ENCODE assay signal across 20 cellular contexts in the genomic region with DNA sequence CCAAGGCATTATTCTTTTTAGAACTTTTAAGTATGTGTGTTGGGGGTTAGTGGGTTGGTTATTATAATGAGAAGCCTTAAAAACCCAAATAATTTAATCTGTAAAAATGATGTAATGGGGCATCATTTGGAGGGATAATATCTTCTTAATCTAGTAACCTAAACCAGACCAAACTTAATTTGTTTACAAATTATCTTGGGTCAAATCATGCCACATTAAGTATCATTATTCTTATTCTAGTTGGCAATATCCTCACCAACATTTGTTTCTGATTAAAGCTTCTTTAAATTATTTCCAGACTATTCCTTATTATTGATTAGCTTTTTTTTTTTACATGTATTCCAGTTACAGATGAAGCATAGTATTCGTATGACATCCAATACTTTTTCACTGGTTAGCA.
DNase-seq lines count a peak whose midpoint lies in the region; ATAC-seq and TF ChIP-seq lines count a peak whose summit lies in the region.
"Had no signal": no experiment of that assay in that cellular context is flagged by ENCODE, and none has a peak within 500 bp of the region (broad histone marks: within the 10 kb centered on the region; RNA-seq: fewer than 3 reads in every experiment).

No MANE protein-coding gene starts in this region.

- DNase-seq in dorsolateral prefrontal cortex: no peak
- no peak for DNase-seq in effector CD4-positive, alpha-beta T cell
- no peak for DNase-seq in ACHN
- DNase-seq: 8988T; AML-193; CD4-positive, alpha-beta T cell; CD8-positive, alpha-beta T cell; COR-L47; DMS 273 treated with DMSO at 0.1 percent for 48 hours; DMS153; DMS53; DMS79; DND-41; EL; GDM1 had no signal

- in situ Hi-C loops in ACHN (cut with HindIII; ENCODE audit: low pct_ligation_motif_present, low pct_unique_long_range_greater_than_20kb, low sequenced_read_pairs): no loop called here

- no peak overlapping the region for H3K4me3 ChIP-seq in dorsolateral prefrontal cortex
- H3K4me3 ChIP-seq: BLaER1 treated with 17β-estradiol and CSF1 and Interleukin-3, amounts not matched to agents 10 nM and 100 nM had no signal

- no peaks in the 10 kb centered on the region for H3K27me3 ChIP-seq in dorsolateral prefrontal cortex
- H3K27me3 ChIP-seq: BLaER1 treated with 17β-estradiol and CSF1 and Interleukin-3, amounts not matched to agents 10 nM and 100 nM had no signal

- no peak for ATAC-seq in SK-N-SH treated with all-trans-retinoic acid at 6 μM for 48 hours
- ATAC-seq in HG03378 (IDR thresholded peaks at IDR 0.05; ENCODE audit: unreplicated experiment): no peak
- ATAC-seq: CD8-positive, alpha-beta T cell had no signal

- intact Hi-C loops in dorsolateral prefrontal cortex (cut with DNase I): no loop called here

- TF ChIP-seq CTCF in dorsolateral prefrontal cortex (IDR thresholded peaks at IDR 0.05 in 54 of 56, conservative IDR thresholded peaks at IDR 0.05 in 2 of 56; ENCODE audit: low read depth in 1 of 56, partially characterized antibody in 56 of 56): no peak

- H3K27ac ChIP-seq in dorsolateral prefrontal cortex (peak overlapping the region in 55 of 59 donors; percentile 9 to 100 (median 96)), temporal lobe (ENCODE audit: low read depth, low read length) (peak overlapping the region; percentile 40)
- H3K27ac ChIP-seq: BLaER1 treated with 17β-estradiol and CSF1 and Interleukin-3, amounts not matched to agents 10 nM and 100 nM; C4-2B had no signal

TF ChIP-seq in SK-N-SH treated with all-trans-retinoic acid at 6 μM for 48 hours, 23 proteins besides CTCF, POLR2A, EP300 and RAD21:
- peak; percentile 85 for TF ChIP-seq TCF4 (CRISPR knock-in tag; IDR thresholded peaks at IDR 0.05; ENCODE audit: borderline replicate concordance)
- TF ChIP-seq, protein P1, sequence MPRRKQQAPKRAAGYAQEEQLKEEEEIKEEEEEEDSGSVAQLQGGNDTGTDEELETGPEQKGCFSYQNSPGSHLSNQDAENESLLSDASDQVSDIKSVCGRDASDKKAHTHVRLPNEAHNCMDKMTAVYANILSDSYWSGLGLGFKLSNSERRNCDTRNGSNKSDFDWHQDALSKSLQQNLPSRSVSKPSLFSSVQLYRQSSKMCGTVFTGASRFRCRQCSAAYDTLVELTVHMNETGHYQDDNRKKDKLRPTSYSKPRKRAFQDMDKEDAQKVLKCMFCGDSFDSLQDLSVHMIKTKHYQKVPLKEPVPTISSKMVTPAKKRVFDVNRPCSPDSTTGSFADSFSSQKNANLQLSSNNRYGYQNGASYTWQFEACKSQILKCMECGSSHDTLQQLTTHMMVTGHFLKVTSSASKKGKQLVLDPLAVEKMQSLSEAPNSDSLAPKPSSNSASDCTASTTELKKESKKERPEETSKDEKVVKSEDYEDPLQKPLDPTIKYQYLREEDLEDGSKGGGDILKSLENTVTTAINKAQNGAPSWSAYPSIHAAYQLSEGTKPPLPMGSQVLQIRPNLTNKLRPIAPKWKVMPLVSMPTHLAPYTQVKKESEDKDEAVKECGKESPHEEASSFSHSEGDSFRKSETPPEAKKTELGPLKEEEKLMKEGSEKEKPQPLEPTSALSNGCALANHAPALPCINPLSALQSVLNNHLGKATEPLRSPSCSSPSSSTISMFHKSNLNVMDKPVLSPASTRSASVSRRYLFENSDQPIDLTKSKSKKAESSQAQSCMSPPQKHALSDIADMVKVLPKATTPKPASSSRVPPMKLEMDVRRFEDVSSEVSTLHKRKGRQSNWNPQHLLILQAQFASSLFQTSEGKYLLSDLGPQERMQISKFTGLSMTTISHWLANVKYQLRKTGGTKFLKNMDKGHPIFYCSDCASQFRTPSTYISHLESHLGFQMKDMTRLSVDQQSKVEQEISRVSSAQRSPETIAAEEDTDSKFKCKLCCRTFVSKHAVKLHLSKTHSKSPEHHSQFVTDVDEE (CRISPR knock-in tag; IDR thresholded peaks at IDR 0.05): peak; percentile 29; the same call in 1 of the 2 replicates
- no peak for TF ChIP-seq ZNF8 (CRISPR knock-in tag; IDR thresholded peaks at IDR 0.05)
- TF ChIP-seq PPARA (CRISPR knock-in tag; IDR thresholded peaks at IDR 0.05; ENCODE audit: borderline replicate concordance): no peak
